In genomic region chr1:206982216-206982615, GRCh38 we compare ENCODE assay signal across 8 cellular contexts. TPM values are rescaled to one million over a fixed set of nuclear protein-coding genes. Genes with fewer than 3 reads are reported as not detected.
DNase-seq lines count a peak whose midpoint lies in the region; ATAC-seq, FAIRE-seq and TF ChIP-seq lines count a peak whose summit lies in the region.

No MANE protein-coding gene starts in this region.

- H3K4me1 ChIP-seq in foreskin keratinocyte, result no peaks in the 10 kb centered on the region
- H3K4me1 ChIP-seq in pancreas, result no peaks in the 10 kb centered on the region
- H3K4me1 ChIP-seq in aorta (ENCODE audit: control insufficient read depth in 1 of 2, insufficient read depth in 2 of 2, low read length in 2 of 2), result no peaks in the 10 kb centered on the region

- H3K27ac Mint-ChIP-seq in activated T-helper 17 cell treated with anti-CD3 and anti-CD28 coated beads, Interleukin-2, amount 50 U/mL, for 72 hours, result no peak overlapping the region

- DNase-seq in KG1 (lab: John Stamatoyannopoulos, UW) (peak; percentile 39), RPMI8226 (peak; percentile 67), foreskin keratinocyte (no peak), pancreas (peak in 4 of 6 donors; percentile 37 to 64 (median 43)), aorta (no peak)

- H3K9me3 Mint-ChIP-seq in activated T-helper 17 cell treated with anti-CD3 and anti-CD28 coated beads, Interleukin-2, amount 50 U/mL, for 72 hours, result no peaks in the 10 kb centered on the region

- H3K27me3 ChIP-seq in foreskin keratinocyte (peaks cover 3% of the 10 kb centered on the region), pancreas (no peaks in the 10 kb centered on the region), aorta (ENCODE audit: control insufficient read depth in 1 of 2, insufficient read depth in 2 of 2, low read length in 1 of 2) (no peaks in the 10 kb centered on the region)

- peak; percentile 77 for ATAC-seq in activated T-helper 17 cell treated with anti-CD3 and anti-CD28 coated beads, Interleukin-2, amount 50 U/mL, for 72 hours (replicated peaks)
- peak; percentile 39 for ATAC-seq in foreskin keratinocyte
- ATAC-seq in pancreas, result peak; percentile 75 to 97 (median 92)
- peak; percentile 65 for ATAC-seq in aorta (ENCODE audit: low FRiP score)
- no peak for ATAC-seq in GM21576 (IDR thresholded peaks at IDR 0.05; ENCODE audit: unreplicated experiment)

- no peaks in the 10 kb centered on the region for H3K36me3 Mint-ChIP-seq in activated T-helper 17 cell treated with anti-CD3 and anti-CD28 coated beads, Interleukin-2, amount 50 U/mL, for 72 hours (ENCODE audit: low read depth)

- peaks cover 24% of the 10 kb centered on the region for H3K27me3 Mint-ChIP-seq in activated T-helper 17 cell treated with anti-CD3 and anti-CD28 coated beads, Interleukin-2, amount 50 U/mL, for 72 hours

- H3K9me3 ChIP-seq in pancreas, result no peaks in the 10 kb centered on the region
- H3K9me3 ChIP-seq in aorta (ENCODE audit: control insufficient read depth, low read length), result no peaks in the 10 kb centered on the region

- H3K27ac ChIP-seq in foreskin keratinocyte, result no peak overlapping the region
- H3K27ac ChIP-seq in pancreas, result no peak overlapping the region
- H3K27ac ChIP-seq in aorta (ENCODE audit: low read depth in 1 of 2, low read length in 2 of 2), result no peak overlapping the region

- H3K4me1 Mint-ChIP-seq in activated T-helper 17 cell treated with anti-CD3 and anti-CD28 coated beads, Interleukin-2, amount 50 U/mL, for 72 hours, result no peaks in the 10 kb centered on the region

- H3K4me3 Mint-ChIP-seq in activated T-helper 17 cell treated with anti-CD3 and anti-CD28 coated beads, Interleukin-2, amount 50 U/mL, for 72 hours, result no peak overlapping the region

- no peak for FAIRE-seq in pancreas (lab: Jason Lieb, UNC)

- H3K36me3 ChIP-seq in pancreas (no peaks in the 10 kb centered on the region), aorta (ENCODE audit: control insufficient read depth in 1 of 2, insufficient read depth in 2 of 2, low read length in 1 of 2) (no peaks in the 10 kb centered on the region)

- 16% methylated on average over 4 of the region's 4 CpGs for WGBS in pancreas, 2 donors
- WGBS in aorta, 2 donors, result 23% methylated on average over 4 of the region's 4 CpGs

- TF ChIP-seq CTCF in GM12873 (IDR thresholded peaks at IDR 0.05; ENCODE audit: insufficient read depth, low read depth, low read length, missing control alignments) (peak; percentile 83), foreskin keratinocyte (conservative IDR thresholded peaks at IDR 0.05) (peak; percentile 79), pancreas (IDR thresholded peaks at IDR 0.05) (peak in 3 of 4 donors; percentile 44 to 61 (median 51))

- H3K4me3 ChIP-seq in pancreas (no peak overlapping the region), aorta (ENCODE audit: low read length in 2 of 2) (no peak overlapping the region)

- intact Hi-C loops in pancreas (cut with DNase I), result loop anchor here in 2 of 3 donors (10.0 kb wide), 1 partner anchor 247 kb away; no protein-coding TSS in a partner anchor
- intact Hi-C loops in aorta (cut with DNase I), result no loop called here

RNA-seq across cellular contexts. Expression of gene FCAMR, which starts 12.0 kb away (rescaled TPM):
- total RNA-seq in activated T-helper 17 cell treated with anti-CD3 and anti-CD28 coated beads, Interleukin-2, amount 50 U/mL, for 72 hours, result not detected
- total RNA-seq in foreskin keratinocyte, result not detected in 2 replicates
- polyA plus RNA-seq in foreskin keratinocyte, result not detected in 2 replicates
- not detected for total RNA-seq in pancreas
- polyA plus RNA-seq in pancreas, result not detected
- not detected for total RNA-seq in aorta
- polyA plus RNA-seq in aorta, result not detected

RNA-seq across cellular contexts. Expression of gene PIGR, which starts 36.0 kb away (rescaled TPM):
- total RNA-seq in activated T-helper 17 cell treated with anti-CD3 and anti-CD28 coated beads, Interleukin-2, amount 50 U/mL, for 72 hours, result under 1 TPM in 1 of 2 donors, not detected in 1; 0.34 TPM
- not detected in 2 replicates for total RNA-seq in foreskin keratinocyte
- not detected in 2 replicates for polyA plus RNA-seq in foreskin keratinocyte
- total RNA-seq in pancreas, result 10 to 100 TPM; 19.3 to 83.4 (median 44.0) TPM
- polyA plus RNA-seq in pancreas, result 1 to 10 TPM; 7.1 to 8.4 TPM
- total RNA-seq in aorta, result 1 to 10 TPM in 1 of 2 donors, under 1 TPM in 1; 0.84 to 2.1 TPM
- 10 to 100 TPM in 1 of 2 donors, under 1 TPM in 1; 0.28 to 67.5 TPM for polyA plus RNA-seq in aorta

RNA-seq across cellular contexts. Expression of gene C1orf116, which starts 50.3 kb away (rescaled TPM):
- total RNA-seq in activated T-helper 17 cell treated with anti-CD3 and anti-CD28 coated beads, Interleukin-2, amount 50 U/mL, for 72 hours, result not detected
- total RNA-seq in foreskin keratinocyte (76.9 and 78.2 TPM in 2 replicates), pancreas (10 to 100 TPM in 4 of 6 donors, 1 to 10 TPM in 2; 7.8 to 26.9 (median 10.1) TPM), aorta (under 1 TPM; 0.13 to 0.36 TPM)
- polyA plus RNA-seq in foreskin keratinocyte (56.6 and 69.5 TPM in 2 replicates), pancreas (10 to 100 TPM in 1 of 2 donors, 1 to 10 TPM in 1; 9.4 to 11.7 TPM), aorta (1 to 10 TPM in 1 of 2 donors, under 1 TPM in 1; 0.08 to 2.8 TPM)

Comparison
In these comparisons a context has a peak if more than half of its experiments do, and no peak if none do; other contexts are left out.
1. DNase-seq: peak in KG1 (single experiment), RPMI8226 (single experiment) and pancreas (4 of 6); none in foreskin keratinocyte (0 of 2) and aorta (0 of 2).
2. RNA of gene PIGR, which starts 36.0 kb away (total RNA-seq): 19.3 to 83.4 TPM in pancreas; 0.84 to 2.1 TPM in aorta, 0.34 TPM in activated T-helper 17 cell treated with anti-CD3 and anti-CD28 coated beads, Interleukin-2, amount 50 U/mL, for 72 hours and not detected in foreskin keratinocyte; every median in the first group is over 4 times any median in the second.
3. RNA of gene C1orf116, which starts 50.3 kb away (total RNA-seq): 76.9 to 78.2 TPM in foreskin keratinocyte and 7.8 to 26.9 TPM in pancreas; 0.13 to 0.36 TPM in aorta and not detected in activated T-helper 17 cell treated with anti-CD3 and anti-CD28 coated beads, Interleukin-2, amount 50 U/mL, for 72 hours; every median in the first group is over 4 times any median in the second.
4. intact Hi-C loops: an anchor here in pancreas (10.0 kb wide); none called in aorta.
5. Peak in every context shown above with its lines, with median percentiles within 50 percentile points of each other: CTCF ChIP-seq.